In genomic region chr19:53394974-53395839, GRCh38 we compare ENCODE assay signal across 1 cellular context.
TF ChIP-seq lines count a peak whose summit lies in the region.

TSS of gene ZNF765 (plus strand) at chr19:53395149. CDS start at chr19:53398016, 2,867 bp downstream.

TF ChIP-seq in K562, 482 proteins besides CTCF, POLR2A, EP300 and RAD21 (continued from another document and continues in another):
- TF ChIP-seq, protein P1, sequence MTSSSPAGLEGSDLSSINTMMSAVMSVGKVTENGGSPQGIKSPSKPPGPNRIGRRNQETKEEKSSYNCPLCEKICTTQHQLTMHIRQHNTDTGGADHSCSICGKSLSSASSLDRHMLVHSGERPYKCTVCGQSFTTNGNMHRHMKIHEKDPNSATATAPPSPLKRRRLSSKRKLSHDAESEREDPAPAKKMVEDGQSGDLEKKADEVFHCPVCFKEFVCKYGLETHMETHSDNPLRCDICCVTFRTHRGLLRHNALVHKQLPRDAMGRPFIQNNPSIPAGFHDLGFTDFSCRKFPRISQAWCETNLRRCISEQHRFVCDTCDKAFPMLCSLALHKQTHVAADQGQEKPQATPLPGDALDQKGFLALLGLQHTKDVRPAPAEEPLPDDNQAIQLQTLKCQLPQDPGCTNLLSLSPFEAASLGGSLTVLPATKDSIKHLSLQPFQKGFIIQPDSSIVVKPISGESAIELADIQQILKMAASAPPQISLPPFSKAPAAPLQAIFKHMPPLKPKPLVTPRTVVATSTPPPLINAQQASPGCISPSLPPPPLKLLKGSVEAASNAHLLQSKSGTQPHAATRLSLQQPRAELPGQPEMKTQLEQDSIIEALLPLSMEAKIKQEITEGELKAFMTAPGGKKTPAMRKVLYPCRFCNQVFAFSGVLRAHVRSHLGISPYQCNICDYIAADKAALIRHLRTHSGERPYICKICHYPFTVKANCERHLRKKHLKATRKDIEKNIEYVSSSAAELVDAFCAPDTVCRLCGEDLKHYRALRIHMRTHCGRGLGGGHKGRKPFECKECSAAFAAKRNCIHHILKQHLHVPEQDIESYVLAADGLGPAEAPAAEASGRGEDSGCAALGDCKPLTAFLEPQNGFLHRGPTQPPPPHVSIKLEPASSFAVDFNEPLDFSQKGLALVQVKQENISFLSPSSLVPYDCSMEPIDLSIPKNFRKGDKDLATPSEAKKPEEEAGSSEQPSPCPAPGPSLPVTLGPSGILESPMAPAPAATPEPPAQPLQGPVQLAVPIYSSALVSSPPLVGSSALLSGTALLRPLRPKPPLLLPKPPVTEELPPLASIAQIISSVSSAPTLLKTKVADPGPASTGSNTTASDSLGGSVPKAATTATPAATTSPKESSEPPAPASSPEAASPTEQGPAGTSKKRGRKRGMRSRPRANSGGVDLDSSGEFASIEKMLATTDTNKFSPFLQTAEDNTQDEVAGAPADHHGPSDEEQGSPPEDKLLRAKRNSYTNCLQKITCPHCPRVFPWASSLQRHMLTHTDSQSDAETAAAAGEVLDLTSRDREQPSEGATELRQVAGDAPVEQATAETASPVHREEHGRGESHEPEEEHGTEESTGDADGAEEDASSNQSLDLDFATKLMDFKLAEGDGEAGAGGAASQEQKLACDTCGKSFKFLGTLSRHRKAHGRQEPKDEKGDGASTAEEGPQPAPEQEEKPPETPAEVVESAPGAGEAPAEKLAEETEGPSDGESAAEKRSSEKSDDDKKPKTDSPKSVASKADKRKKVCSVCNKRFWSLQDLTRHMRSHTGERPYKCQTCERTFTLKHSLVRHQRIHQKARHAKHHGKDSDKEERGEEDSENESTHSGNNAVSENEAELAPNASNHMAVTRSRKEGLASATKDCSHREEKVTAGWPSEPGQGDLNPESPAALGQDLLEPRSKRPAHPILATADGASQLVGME (CRISPR knock-in tag; IDR thresholded peaks at IDR 0.05), result no peak
- TF ChIP-seq ZNF263 (CRISPR knock-in tag; IDR thresholded peaks at IDR 0.05; ENCODE audit: borderline replicate concordance) (0 out of 2 replicates have a peak, but pooled peaks have one; percentile 21), SAFB2 (IDR thresholded peaks at IDR 0.05; ENCODE audit: borderline replicate concordance, low read depth, low read length, severe bottlenecking) (no peak), HCFC1 (IDR thresholded peaks at IDR 0.05; ENCODE audit: low read depth, low read length) (peak; percentile 14; the same call in 1 of the 2 replicates), TFAM (CRISPR knock-in tag; conservative IDR thresholded peaks at IDR 0.05) (no peak), BCLAF1 (IDR thresholded peaks at IDR 0.05; ENCODE audit: borderline replicate concordance in 1 of 2, control insufficient read depth in 1 of 2, low read depth in 2 of 2, low read length in 1 of 2) (no peak), ZNF165 (CRISPR knock-in tag; IDR thresholded peaks at IDR 0.05; ENCODE audit: borderline replicate concordance) (no peak), RBBP5 (IDR thresholded peaks at IDR 0.05; ENCODE audit: borderline replicate concordance, insufficient read depth, low read length, poor library complexity, severe bottlenecking) (peak; percentile 62), PHF20 (IDR thresholded peaks at IDR 0.05; ENCODE audit: partially characterized antibody) (peak; percentile 54), SREBF1 (IDR thresholded peaks at IDR 0.05; ENCODE audit: borderline replicate concordance, low read depth, low read length) (no peak), SMAD3 (CRISPR knock-in tag; conservative IDR thresholded peaks at IDR 0.05) (no peak), ZNF143 (CRISPR knock-in tag; IDR thresholded peaks at IDR 0.05) (no peak), C11orf30 (IDR thresholded peaks at IDR 0.05; ENCODE audit: low read depth) (no peak), NKRF (IDR thresholded peaks at IDR 0.05; ENCODE audit: borderline replicate concordance) (peak; percentile 76; the same call in 1 of the 2 replicates), CREB3 (tag; conservative IDR thresholded peaks at IDR 0.05; ENCODE audit: low read depth) (no peak), SMARCB1 (IDR thresholded peaks at IDR 0.05; ENCODE audit: insufficient read length, low read depth) (no peak), PHF8 (IDR thresholded peaks at IDR 0.05; ENCODE audit: borderline replicate concordance, low read length) (peak; percentile 79; the same call in 1 of the 2 replicates), GATAD2A (IDR thresholded peaks at IDR 0.05) (no peak), SREBF2 (CRISPR knock-in tag; IDR thresholded peaks at IDR 0.05) (no peak), POU5F1 (IDR thresholded peaks at IDR 0.05; ENCODE audit: borderline replicate concordance, low read depth, low read length, partially characterized antibody) (peak; percentile 58), DIDO1 (tag; IDR thresholded peaks at IDR 0.05; ENCODE audit: low read depth) (no peak), KAT8 (IDR thresholded peaks at IDR 0.05; ENCODE audit: low read depth) (no peak), ZNF830 (CRISPR knock-in tag; IDR thresholded peaks at IDR 0.05) (no peak), ATF7 (IDR thresholded peaks at IDR 0.05) (peak; percentile 88), HMG20B (CRISPR knock-in tag; IDR thresholded peaks at IDR 0.05) (no peak), ZNF24 (IDR thresholded peaks at IDR 0.05) (no peak), ZNF780A (CRISPR knock-in tag; IDR thresholded peaks at IDR 0.05) (no peak), SMARCE1 (IDR thresholded peaks at IDR 0.05) (no peak), SNIP1 (IDR thresholded peaks at IDR 0.05; ENCODE audit: low read depth) (no peak), FOSL1 (tag; conservative IDR thresholded peaks at IDR 0.05) (no peak), KLF13 (tag; IDR thresholded peaks at IDR 0.05; ENCODE audit: borderline replicate concordance, low read depth) (no peak), ZNF445 (CRISPR knock-in tag; IDR thresholded peaks at IDR 0.05; ENCODE audit: low read depth) (no peak), TBP (optimal IDR thresholded peaks at IDR 0.05; ENCODE audit: low read depth, low read length) (peak; percentile 42), MEF2A (IDR thresholded peaks at IDR 0.05; ENCODE audit: control insufficient read depth, low read depth, low read length) (no peak), TCF7L2 (IDR thresholded peaks at IDR 0.05; ENCODE audit: low read depth, low read length) (0 out of 2 replicates have a peak, but pooled peaks have one; percentile 7), CBX5 (IDR thresholded peaks at IDR 0.05; ENCODE audit: borderline replicate concordance, low read depth) (no peak), SP1 (CRISPR knock-in tag; IDR thresholded peaks at IDR 0.05) (peak; percentile 85), ETV1 (tag; conservative IDR thresholded peaks at IDR 0.05; ENCODE audit: low read depth) (no peak)
- TF ChIP-seq, protein P2, sequence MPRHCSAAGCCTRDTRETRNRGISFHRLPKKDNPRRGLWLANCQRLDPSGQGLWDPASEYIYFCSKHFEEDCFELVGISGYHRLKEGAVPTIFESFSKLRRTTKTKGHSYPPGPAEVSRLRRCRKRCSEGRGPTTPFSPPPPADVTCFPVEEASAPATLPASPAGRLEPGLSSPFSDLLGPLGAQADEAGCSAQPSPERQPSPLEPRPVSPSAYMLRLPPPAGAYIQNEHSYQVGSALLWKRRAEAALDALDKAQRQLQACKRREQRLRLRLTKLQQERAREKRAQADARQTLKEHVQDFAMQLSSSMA (CRISPR knock-in tag; IDR thresholded peaks at IDR 0.05), result no peak
- TF ChIP-seq, protein P3, sequence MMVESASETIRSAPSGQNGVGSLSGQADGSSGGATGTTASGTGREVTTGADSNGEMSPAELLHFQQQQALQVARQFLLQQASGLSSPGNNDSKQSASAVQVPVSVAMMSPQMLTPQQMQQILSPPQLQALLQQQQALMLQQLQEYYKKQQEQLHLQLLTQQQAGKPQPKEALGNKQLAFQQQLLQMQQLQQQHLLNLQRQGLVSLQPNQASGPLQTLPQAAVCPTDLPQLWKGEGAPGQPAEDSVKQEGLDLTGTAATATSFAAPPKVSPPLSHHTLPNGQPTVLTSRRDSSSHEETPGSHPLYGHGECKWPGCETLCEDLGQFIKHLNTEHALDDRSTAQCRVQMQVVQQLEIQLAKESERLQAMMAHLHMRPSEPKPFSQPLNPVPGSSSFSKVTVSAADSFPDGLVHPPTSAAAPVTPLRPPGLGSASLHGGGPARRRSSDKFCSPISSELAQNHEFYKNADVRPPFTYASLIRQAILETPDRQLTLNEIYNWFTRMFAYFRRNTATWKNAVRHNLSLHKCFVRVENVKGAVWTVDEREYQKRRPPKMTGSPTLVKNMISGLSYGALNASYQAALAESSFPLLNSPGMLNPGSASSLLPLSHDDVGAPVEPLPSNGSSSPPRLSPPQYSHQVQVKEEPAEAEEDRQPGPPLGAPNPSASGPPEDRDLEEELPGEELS (CRISPR knock-in tag; IDR thresholded peaks at IDR 0.05; ENCODE audit: borderline replicate concordance), result no peak
- TF ChIP-seq, protein P4, sequence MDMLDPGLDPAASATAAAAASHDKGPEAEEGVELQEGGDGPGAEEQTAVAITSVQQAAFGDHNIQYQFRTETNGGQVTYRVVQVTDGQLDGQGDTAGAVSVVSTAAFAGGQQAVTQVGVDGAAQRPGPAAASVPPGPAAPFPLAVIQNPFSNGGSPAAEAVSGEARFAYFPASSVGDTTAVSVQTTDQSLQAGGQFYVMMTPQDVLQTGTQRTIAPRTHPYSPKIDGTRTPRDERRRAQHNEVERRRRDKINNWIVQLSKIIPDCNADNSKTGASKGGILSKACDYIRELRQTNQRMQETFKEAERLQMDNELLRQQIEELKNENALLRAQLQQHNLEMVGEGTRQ (CRISPR knock-in tag; IDR thresholded peaks at IDR 0.05), result no peak
- TF ChIP-seq, protein P5, sequence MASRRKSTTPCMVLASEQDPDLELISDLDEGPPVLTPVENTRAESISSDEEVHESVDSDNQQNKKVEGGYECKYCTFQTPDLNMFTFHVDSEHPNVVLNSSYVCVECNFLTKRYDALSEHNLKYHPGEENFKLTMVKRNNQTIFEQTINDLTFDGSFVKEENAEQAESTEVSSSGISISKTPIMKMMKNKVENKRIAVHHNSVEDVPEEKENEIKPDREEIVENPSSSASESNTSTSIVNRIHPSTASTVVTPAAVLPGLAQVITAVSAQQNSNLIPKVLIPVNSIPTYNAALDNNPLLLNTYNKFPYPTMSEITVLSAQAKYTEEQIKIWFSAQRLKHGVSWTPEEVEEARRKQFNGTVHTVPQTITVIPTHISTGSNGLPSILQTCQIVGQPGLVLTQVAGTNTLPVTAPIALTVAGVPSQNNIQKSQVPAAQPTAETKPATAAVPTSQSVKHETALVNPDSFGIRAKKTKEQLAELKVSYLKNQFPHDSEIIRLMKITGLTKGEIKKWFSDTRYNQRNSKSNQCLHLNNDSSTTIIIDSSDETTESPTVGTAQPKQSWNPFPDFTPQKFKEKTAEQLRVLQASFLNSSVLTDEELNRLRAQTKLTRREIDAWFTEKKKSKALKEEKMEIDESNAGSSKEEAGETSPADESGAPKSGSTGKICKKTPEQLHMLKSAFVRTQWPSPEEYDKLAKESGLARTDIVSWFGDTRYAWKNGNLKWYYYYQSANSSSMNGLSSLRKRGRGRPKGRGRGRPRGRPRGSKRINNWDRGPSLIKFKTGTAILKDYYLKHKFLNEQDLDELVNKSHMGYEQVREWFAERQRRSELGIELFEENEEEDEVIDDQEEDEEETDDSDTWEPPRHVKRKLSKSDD (conservative IDR thresholded peaks at IDR 0.05; ENCODE audit: low read length), result no peak
- TF ChIP-seq, protein P6, sequence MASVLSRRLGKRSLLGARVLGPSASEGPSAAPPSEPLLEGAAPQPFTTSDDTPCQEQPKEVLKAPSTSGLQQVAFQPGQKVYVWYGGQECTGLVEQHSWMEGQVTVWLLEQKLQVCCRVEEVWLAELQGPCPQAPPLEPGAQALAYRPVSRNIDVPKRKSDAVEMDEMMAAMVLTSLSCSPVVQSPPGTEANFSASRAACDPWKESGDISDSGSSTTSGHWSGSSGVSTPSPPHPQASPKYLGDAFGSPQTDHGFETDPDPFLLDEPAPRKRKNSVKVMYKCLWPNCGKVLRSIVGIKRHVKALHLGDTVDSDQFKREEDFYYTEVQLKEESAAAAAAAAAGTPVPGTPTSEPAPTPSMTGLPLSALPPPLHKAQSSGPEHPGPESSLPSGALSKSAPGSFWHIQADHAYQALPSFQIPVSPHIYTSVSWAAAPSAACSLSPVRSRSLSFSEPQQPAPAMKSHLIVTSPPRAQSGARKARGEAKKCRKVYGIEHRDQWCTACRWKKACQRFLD (CRISPR knock-in tag; IDR thresholded peaks at IDR 0.05), result no peak
